In the genomic region with DNA sequence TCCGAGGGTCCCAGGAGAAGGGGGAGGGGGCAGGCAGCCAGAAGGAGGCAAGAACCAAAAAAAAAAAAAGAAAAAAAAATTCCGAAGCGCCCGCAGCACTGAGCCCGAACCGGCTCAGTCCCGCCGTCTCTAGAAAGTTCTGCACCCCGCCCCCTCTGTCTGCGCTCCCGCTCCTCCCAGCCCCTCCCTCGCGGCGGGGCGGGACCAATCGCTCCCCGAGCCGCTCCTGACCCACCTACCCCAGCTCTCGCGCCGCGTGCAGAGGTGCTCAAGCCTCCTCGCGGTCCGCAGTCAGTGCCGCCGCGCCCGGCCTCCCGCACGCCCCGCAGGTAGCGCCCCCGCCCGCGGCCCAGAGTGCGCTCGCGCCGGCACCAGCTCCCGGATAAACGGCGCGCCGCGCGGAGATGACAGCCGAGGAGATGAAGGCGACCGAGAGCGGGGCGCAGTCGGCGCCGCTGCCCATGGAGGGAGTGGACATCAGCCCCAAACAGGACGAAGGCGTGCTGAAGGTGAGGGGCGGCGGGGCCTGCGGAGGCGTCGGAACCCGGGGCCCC, we compare ENCODE assay signal across 1 cellular context.
TF ChIP-seq lines count a peak whose summit lies in the region.

Gene FKBP4, plus strand, starts transcription at position 235 of the 554 bp plus-strand sequence. Its CDS starts 170 bp downstream, at position 405.

TF ChIP-seq in HEK293, 187 proteins besides CTCF, POLR2A, EP300 and RAD21 (continued from another document):
- TF ChIP-seq GLI2 (tag by site-specific recombination; IDR thresholded peaks at IDR 0.05; ENCODE audit: borderline replicate concordance, low read depth) (no peak), ZNF692 (tag by site-specific recombination; IDR thresholded peaks at IDR 0.05) (peak; percentile 61), ZBTB8A (tag by site-specific recombination; IDR thresholded peaks at IDR 0.05) (peak; percentile 81), ZNF184 (tag by site-specific recombination; IDR thresholded peaks at IDR 0.05) (0 out of 2 replicates have a peak, but pooled peaks have one; percentile 19), ZBTB17 (tag by site-specific recombination; IDR thresholded peaks at IDR 0.05) (peak; percentile 84), KLF10 (tag by site-specific recombination; IDR thresholded peaks at IDR 0.05) (peak; percentile 87), ZBTB21 (tag by site-specific recombination; IDR thresholded peaks at IDR 0.05) (no peak), ZNF16 (tag by site-specific recombination; IDR thresholded peaks at IDR 0.05; ENCODE audit: low read depth) (no peak), ZNF341 (tag by site-specific recombination; IDR thresholded peaks at IDR 0.05; ENCODE audit: low read depth) (0 out of 2 replicates have a peak, but pooled peaks have one; percentile 32)
- TF ChIP-seq, protein P1, sequence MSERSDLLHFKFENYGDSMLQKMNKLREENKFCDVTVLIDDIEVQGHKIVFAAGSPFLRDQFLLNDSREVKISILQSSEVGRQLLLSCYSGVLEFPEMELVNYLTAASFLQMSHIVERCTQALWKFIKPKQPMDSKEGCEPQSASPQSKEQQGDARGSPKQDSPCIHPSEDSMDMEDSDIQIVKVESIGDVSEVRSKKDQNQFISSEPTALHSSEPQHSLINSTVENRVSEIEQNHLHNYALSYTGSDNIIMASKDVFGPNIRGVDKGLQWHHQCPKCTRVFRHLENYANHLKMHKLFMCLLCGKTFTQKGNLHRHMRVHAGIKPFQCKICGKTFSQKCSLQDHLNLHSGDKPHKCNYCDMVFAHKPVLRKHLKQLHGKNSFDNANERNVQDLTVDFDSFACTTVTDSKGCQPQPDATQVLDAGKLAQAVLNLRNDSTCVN (tag by site-specific recombination; optimal IDR thresholded peaks at IDR 0.05) = peak; percentile 73
TF ChIP-seq in HEK293: peak in this region for 37.
